In the genomic region with DNA sequence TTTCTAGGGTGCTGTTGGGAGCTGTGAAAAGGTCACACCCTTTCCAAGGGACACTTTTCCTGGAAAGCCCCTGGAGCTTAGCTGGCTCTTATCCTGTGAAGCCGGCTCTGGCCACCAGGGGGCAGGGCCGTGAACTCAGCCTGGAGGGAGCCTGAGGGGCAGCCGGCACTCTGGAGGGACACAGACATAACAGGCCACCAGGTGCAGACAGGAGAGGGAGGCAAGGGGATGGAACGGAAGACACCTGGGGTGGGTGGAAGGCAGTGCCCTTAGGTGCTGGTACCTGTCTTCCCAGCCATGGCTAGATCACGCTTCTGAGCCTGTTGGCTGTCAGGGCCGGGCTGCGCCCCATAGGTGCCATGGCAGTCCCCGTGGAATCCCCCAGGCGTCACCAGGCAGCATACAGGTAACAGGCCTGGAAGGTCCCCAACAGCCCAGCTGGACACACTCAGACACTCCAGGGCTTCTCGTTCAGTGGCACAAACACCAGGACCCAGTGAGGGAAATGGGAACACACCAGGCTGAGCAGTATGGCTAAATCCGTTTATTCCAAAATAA, we compare ENCODE assay signal across 15 cellular contexts. TPM values are rescaled to one million over a fixed set of nuclear protein-coding genes. Genes with fewer than 3 reads are reported as not detected.
"Had no signal": no experiment of that assay in that cellular context is flagged by ENCODE, and none has a peak within 500 bp of the region (broad histone marks: within the 10 kb centered on the region; RNA-seq: fewer than 3 reads in every experiment).

No MANE protein-coding gene starts in this region.

RNA-seq across cellular contexts. Expression of a gene that starts 36.1 kb away (rescaled TPM):
- total RNA-seq: activated CD8-positive, alpha-beta memory T cell treated with anti-CD3 and anti-CD28 coated beads for 36 hours; activated T-cell treated with anti-CD3 and anti-CD28 coated beads, Interleukin-2, amount 50 U/mL, for 72 hours; aorta; colonic mucosa; esophagus mucosa; gastroesophageal sphincter; heart right ventricle; left ventricle myocardium inferior; mucosa of descending colon; osteocyte; psoas muscle; right cardiac atrium; skeletal muscle tissue; uterus had no signal
- polyA plus RNA-seq: aorta, heart right ventricle, immature natural killer cell, psoas muscle, right cardiac atrium had no signal

RNA-seq across cellular contexts. Expression of a gene that starts 44.8 kb away (rescaled TPM):
- total RNA-seq: activated CD8-positive, alpha-beta memory T cell treated with anti-CD3 and anti-CD28 coated beads for 36 hours; activated T-cell treated with anti-CD3 and anti-CD28 coated beads, Interleukin-2, amount 50 U/mL, for 72 hours; aorta; colonic mucosa; esophagus mucosa; gastroesophageal sphincter; heart right ventricle; left ventricle myocardium inferior; mucosa of descending colon; osteocyte; psoas muscle; right cardiac atrium; skeletal muscle tissue; uterus had no signal
- polyA plus RNA-seq: aorta, heart right ventricle, immature natural killer cell, psoas muscle, right cardiac atrium had no signal
